Comparison of ENCODE assay signal across 8 cellular contexts in the genomic region with DNA sequence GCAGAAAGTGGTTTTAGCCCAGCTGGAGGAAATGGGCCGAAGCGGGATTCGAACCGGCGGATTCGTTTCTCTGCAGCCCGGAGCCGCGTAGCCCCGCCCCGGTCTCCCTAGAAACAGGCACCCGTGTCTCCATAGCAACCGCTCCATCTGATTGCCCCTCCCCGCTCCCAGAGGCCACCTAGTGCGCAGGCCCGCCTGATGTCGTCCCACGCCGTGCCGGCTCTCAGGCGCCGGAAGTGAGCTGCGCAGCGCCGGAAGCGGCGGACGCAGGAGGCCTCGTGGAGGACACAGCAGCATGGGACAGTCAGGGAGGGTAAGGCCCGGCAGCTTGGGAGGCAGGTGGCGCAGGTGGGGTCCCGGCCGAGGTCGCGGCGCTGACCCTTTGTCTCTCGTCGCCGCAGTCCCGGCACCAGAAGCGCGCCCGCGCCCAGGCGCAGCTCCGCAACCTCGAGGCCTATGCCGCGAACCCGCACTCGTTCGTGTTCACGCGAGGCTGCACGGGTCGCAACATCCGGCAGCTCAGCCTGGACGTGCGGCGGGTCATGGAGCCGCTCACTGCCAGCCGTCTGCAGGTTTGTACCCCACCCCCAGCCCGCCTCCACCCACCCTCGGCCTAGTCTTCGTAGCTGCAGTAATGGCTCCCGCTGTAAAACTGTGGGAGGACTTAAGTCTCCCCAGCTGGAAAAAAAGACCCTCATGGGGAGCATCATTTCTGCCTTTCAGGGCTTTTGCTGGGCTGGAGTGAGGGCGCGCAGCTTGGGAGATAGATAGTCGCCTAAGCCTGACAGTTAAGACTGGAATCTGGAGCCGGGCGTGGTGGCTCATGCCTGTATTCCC. TPM values are rescaled to one million over a fixed set of nuclear protein-coding genes. Genes with fewer than 3 reads are reported as not detected.
DNase-seq lines count a peak whose midpoint lies in the region; ATAC-seq, FAIRE-seq and TF ChIP-seq lines count a peak whose summit lies in the region.

A gene with protein sequence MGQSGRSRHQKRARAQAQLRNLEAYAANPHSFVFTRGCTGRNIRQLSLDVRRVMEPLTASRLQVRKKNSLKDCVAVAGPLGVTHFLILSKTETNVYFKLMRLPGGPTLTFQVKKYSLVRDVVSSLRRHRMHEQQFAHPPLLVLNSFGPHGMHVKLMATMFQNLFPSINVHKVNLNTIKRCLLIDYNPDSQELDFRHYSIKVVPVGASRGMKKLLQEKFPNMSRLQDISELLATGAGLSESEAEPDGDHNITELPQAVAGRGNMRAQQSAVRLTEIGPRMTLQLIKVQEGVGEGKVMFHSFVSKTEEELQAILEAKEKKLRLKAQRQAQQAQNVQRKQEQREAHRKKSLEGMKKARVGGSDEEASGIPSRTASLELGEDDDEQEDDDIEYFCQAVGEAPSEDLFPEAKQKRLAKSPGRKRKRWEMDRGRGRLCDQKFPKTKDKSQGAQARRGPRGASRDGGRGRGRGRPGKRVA (plus strand): TSS at position 263 of the 837 bp plus-strand sequence. CDS start 33 bp downstream, at position 296.

- no peak for TF ChIP-seq RAD21 in Ishikawa (IDR thresholded peaks at IDR 0.05; ENCODE audit: low read depth)

- no peaks in the 10 kb centered on the region for H3K27me3 ChIP-seq in mononuclear cell (ENCODE audit: insufficient read depth, low read length)

- peak; percentile 99 for DNase-seq in D721Med (ENCODE audit: insufficient read length, low spot score)
- DNase-seq in OCI-M2 (lab: John Stamatoyannopoulos, UW; ENCODE audit: unreplicated experiment): peak; percentile 100
- peak; percentile 96 for DNase-seq in activated T-cell treated with anti-CD3 and anti-CD28 coated beads for 24 hours (ENCODE audit: low read depth)
- peak; percentile 100 for DNase-seq in epidermal melanocyte (ENCODE audit: insufficient read length, low spot score)
- DNase-seq in stimulated activated CD8-positive, alpha-beta memory T cell treated with anti-CD3 and anti-CD28 coated beads, Interleukin-2, amount 100 ng/mL, for 48 hours (ENCODE audit: low read depth in 2 of 2): peak; percentile 95

- no peak for TF ChIP-seq EP300 in Ishikawa (IDR thresholded peaks at IDR 0.05; ENCODE audit: borderline replicate concordance)

- H3K4me1 ChIP-seq in mononuclear cell (ENCODE audit: insufficient read depth, low read length): peaks cover 75% of the 10 kb centered on the region

- H3K4me3 ChIP-seq in mononuclear cell (ENCODE audit: low read length): peak within 1 kb of the TSS; percentile 57

- no peaks in the 10 kb centered on the region for H3K9me3 ChIP-seq in mononuclear cell (ENCODE audit: low read depth, low read length)

- no peak for FAIRE-seq in D721Med (lab: Jason Lieb, UNC)

- peak; percentile 42 for ATAC-seq in GM21576 (IDR thresholded peaks at IDR 0.05; ENCODE audit: unreplicated experiment)

- TF ChIP-seq CTCF in D721Med (IDR thresholded peaks at IDR 0.05; ENCODE audit: insufficient read depth, missing control alignments): no peak

TF ChIP-seq in Ishikawa, 13 proteins besides CTCF, POLR2A, EP300 and RAD21:
- TF ChIP-seq, protein P1, sequence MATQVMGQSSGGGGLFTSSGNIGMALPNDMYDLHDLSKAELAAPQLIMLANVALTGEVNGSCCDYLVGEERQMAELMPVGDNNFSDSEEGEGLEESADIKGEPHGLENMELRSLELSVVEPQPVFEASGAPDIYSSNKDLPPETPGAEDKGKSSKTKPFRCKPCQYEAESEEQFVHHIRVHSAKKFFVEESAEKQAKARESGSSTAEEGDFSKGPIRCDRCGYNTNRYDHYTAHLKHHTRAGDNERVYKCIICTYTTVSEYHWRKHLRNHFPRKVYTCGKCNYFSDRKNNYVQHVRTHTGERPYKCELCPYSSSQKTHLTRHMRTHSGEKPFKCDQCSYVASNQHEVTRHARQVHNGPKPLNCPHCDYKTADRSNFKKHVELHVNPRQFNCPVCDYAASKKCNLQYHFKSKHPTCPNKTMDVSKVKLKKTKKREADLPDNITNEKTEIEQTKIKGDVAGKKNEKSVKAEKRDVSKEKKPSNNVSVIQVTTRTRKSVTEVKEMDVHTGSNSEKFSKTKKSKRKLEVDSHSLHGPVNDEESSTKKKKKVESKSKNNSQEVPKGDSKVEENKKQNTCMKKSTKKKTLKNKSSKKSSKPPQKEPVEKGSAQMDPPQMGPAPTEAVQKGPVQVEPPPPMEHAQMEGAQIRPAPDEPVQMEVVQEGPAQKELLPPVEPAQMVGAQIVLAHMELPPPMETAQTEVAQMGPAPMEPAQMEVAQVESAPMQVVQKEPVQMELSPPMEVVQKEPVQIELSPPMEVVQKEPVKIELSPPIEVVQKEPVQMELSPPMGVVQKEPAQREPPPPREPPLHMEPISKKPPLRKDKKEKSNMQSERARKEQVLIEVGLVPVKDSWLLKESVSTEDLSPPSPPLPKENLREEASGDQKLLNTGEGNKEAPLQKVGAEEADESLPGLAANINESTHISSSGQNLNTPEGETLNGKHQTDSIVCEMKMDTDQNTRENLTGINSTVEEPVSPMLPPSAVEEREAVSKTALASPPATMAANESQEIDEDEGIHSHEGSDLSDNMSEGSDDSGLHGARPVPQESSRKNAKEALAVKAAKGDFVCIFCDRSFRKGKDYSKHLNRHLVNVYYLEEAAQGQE (IDR thresholded peaks at IDR 0.05; ENCODE audit: low read depth): no peak
- TF ChIP-seq TEAD4 (IDR thresholded peaks at IDR 0.05) (no peak), EGR1 (IDR thresholded peaks at IDR 0.05) (peak; percentile 51), TCF12 (IDR thresholded peaks at IDR 0.05; ENCODE audit: low read depth) (peak; percentile 38; the same call in 1 of the 2 replicates), CREB1 (IDR thresholded peaks at IDR 0.05; ENCODE audit: low read depth) (peak; percentile 89), ZBTB7A (IDR thresholded peaks at IDR 0.05; ENCODE audit: low read depth) (no peak), FOXM1 (IDR thresholded peaks at IDR 0.05; ENCODE audit: borderline replicate concordance, low read depth) (0 out of 2 replicates have a peak, but pooled peaks have one; percentile 55), CEBPB (IDR thresholded peaks at IDR 0.05) (no peak), YY1 (IDR thresholded peaks at IDR 0.05; ENCODE audit: low read depth) (peak; percentile 30; the same call in 1 of the 2 replicates), TAF1 (IDR thresholded peaks at IDR 0.05; ENCODE audit: low read depth) (peak; percentile 90), NFIC (IDR thresholded peaks at IDR 0.05) (no peak)
- TF ChIP-seq, protein P2, sequence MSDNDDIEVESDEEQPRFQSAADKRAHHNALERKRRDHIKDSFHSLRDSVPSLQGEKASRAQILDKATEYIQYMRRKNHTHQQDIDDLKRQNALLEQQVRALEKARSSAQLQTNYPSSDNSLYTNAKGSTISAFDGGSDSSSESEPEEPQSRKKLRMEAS (IDR thresholded peaks at IDR 0.05): peak; percentile 99
- TF ChIP-seq, protein P3, sequence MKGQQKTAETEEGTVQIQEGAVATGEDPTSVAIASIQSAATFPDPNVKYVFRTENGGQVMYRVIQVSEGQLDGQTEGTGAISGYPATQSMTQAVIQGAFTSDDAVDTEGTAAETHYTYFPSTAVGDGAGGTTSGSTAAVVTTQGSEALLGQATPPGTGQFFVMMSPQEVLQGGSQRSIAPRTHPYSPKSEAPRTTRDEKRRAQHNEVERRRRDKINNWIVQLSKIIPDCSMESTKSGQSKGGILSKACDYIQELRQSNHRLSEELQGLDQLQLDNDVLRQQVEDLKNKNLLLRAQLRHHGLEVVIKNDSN (IDR thresholded peaks at IDR 0.05): peak; percentile 48; the same call in 1 of the 2 replicates

RNA-seq across cellular contexts. Expression of the gene that starts here (rescaled TPM):
- total RNA-seq in mononuclear cell: 31.6 TPM

Comparison
In these comparisons a context has a peak if more than half of its experiments do, and no peak if none do; other contexts are left out.
1. Peak in every context shown above with its lines: DNase-seq, ATAC-seq and H3K4me3 ChIP-seq.